In the genomic region with DNA sequence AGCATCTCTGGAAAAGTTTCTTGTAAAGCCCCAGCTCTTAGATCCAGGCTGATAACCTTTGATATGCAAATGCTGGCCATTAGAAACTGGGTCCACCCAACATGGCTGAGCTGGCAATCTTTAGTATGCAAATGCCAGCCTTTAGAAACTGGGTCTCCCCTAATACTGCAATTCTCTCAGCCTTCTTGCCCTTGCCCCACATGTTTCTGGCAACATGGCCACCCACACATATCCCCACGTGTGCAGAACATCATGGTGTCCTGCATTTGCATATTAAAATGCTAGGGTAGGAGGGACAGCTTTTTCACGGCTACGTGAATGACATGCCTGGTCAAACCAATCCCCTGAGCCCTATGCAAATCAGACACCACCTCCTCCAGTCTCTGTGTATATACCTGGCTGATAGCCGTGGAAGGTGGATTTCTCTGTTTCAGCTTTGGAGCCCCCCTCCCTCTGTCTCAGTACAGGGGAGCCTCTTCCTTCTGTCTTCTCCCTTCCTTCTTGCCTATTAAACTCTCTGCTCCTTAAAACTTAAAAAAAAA, we compare ENCODE assay signal across 2 cellular contexts.
TF ChIP-seq lines count a peak whose summit lies in the region.

No MANE protein-coding gene starts in this region.

TF ChIP-seq in GM23338, 12 proteins besides CTCF, POLR2A, EP300 and RAD21:
- no peak for TF ChIP-seq ZNF114 (CRISPR knock-in tag; IDR thresholded peaks at IDR 0.05)
- peak; percentile 36; the same call in 1 of the 2 replicates for TF ChIP-seq NANOG (IDR thresholded peaks at IDR 0.05; ENCODE audit: borderline replicate concordance)
TF ChIP-seq in GM23338: peak in this region for 1.

TF ChIP-seq in H1, 55 proteins besides CTCF, POLR2A, EP300 and RAD21:
- TF ChIP-seq YY1 (IDR thresholded peaks at IDR 0.05; ENCODE audit: low read depth, low read length) = peak; percentile 54; the same call in 1 of the 2 replicates
- no peak for TF ChIP-seq BCL11A (IDR thresholded peaks at IDR 0.05; ENCODE audit: low read depth in 2 of 2, low read length in 2 of 2)
- TF ChIP-seq, protein P1, sequence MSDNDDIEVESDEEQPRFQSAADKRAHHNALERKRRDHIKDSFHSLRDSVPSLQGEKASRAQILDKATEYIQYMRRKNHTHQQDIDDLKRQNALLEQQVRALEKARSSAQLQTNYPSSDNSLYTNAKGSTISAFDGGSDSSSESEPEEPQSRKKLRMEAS (IDR thresholded peaks at IDR 0.05) = peak; percentile 58; the same call in 1 of the 2 replicates
TF ChIP-seq in H1: peak in this region for 2.
